In the genomic region with DNA sequence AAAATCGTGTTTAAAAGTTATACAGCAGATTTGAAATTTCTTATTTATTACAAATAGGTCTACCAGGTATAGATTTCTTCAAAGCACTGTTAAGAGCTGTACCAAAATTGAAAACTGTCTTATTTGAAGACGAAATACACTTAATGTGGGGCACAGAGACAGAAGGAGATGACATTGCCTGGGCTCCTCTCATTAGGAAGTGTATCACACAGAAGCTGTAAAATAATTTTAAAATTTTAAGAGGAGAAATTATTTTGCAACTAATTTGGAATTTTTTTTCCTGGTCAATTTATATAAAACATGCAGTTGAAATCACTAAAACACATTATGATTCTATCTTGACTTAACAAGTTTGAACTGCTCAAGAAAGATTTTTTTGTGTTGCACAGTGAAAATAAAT, we compare ENCODE assay signal across 18 cellular contexts.
DNase-seq lines count a peak whose midpoint lies in the region; TF ChIP-seq lines count a peak whose summit lies in the region.
"Had no signal": no experiment of that assay in that cellular context is flagged by ENCODE, and none has a peak within 500 bp of the region (broad histone marks: within the 10 kb centered on the region; RNA-seq: fewer than 3 reads in every experiment).

No MANE protein-coding gene starts in this region.

- H3K9me3 Mint-ChIP-seq in chondrocyte (ENCODE audit: low read depth): no peaks in the 10 kb centered on the region
- H3K9me3 Mint-ChIP-seq: CD8-positive, alpha-beta T cell had no signal

- no peak overlapping the region for H3K4me3 Mint-ChIP-seq in chondrocyte (ENCODE audit: unreplicated experiment)
- H3K4me3 Mint-ChIP-seq: B cell; CD4-positive, CD25-positive, alpha-beta regulatory T cell; CD8-positive, alpha-beta T cell had no signal

- no peaks in the 10 kb centered on the region for H4K20me1 ChIP-seq in Loucy (ENCODE audit: insufficient read depth, low read length, poor library complexity, severe bottlenecking)
- H4K20me1 ChIP-seq: BLaER1 had no signal

- H3K4me2 ChIP-seq in Loucy (ENCODE audit: low read depth, low read length, poor library complexity, severe bottlenecking): no peak overlapping the region
- H3K4me2 ChIP-seq: BLaER1 had no signal

- no peak overlapping the region for H3K27ac Mint-ChIP-seq in chondrocyte (ENCODE audit: unreplicated experiment)
- H3K27ac Mint-ChIP-seq: B cell; CD4-positive, CD25-positive, alpha-beta regulatory T cell; CD8-positive, alpha-beta T cell had no signal

- no peaks in the 10 kb centered on the region for H3F3A ChIP-seq in Loucy (ENCODE audit: low read depth)

- peak overlapping the region; percentile 8 for H3K27ac ChIP-seq in layer of hippocampus (ENCODE audit: low read depth, low read length)
- H3K27ac ChIP-seq in effector memory CD4-positive, alpha-beta T cell (ENCODE audit: insufficient read depth, low read length, poor library complexity, severe bottlenecking): no peak overlapping the region
- H3K27ac ChIP-seq: BLaER1, C4-2B had no signal

- no peaks in the 10 kb centered on the region for H3K36me3 Mint-ChIP-seq in chondrocyte (ENCODE audit: low read depth)
- H3K36me3 Mint-ChIP-seq: CD4-positive, CD25-positive, alpha-beta regulatory T cell; CD8-positive, alpha-beta T cell had no signal

- H3K4me1 ChIP-seq in Loucy (ENCODE audit: insufficient read depth, low read length, poor library complexity, severe bottlenecking): peaks cover 28% of the 10 kb centered on the region
- H3K4me1 ChIP-seq in effector memory CD4-positive, alpha-beta T cell (ENCODE audit: control insufficient read depth, insufficient read depth, low read length, poor library complexity, severe bottlenecking): no peaks in the 10 kb centered on the region
- H3K4me1 ChIP-seq: BLaER1, Caco-2 had no signal

- H3K9me2 ChIP-seq in Loucy (replicated peaks; ENCODE audit: low read depth, low read length): no peaks in the 10 kb centered on the region

- no peak overlapping the region for H3K9ac ChIP-seq in Loucy (ENCODE audit: low read depth, low read length, poor library complexity, severe bottlenecking)
- H3K9ac ChIP-seq: BLaER1 had no signal

- no peaks in the 10 kb centered on the region for H3K36me3 ChIP-seq in Loucy (ENCODE audit: insufficient read depth, low read length)
- H3K36me3 ChIP-seq in effector memory CD4-positive, alpha-beta T cell (ENCODE audit: control insufficient read depth, insufficient read depth, low read length): no peaks in the 10 kb centered on the region
- H3K36me3 ChIP-seq: BLaER1 had no signal

- H3K4me3 ChIP-seq in Loucy (ENCODE audit: low read length, poor library complexity, severe bottlenecking): no peak overlapping the region
- no peak overlapping the region for H3K4me3 ChIP-seq in effector memory CD4-positive, alpha-beta T cell (ENCODE audit: insufficient read depth, low read depth, low read length, poor library complexity, severe bottlenecking)
- H3K4me3 ChIP-seq: BLaER1 had no signal

- H3K79me2 ChIP-seq in Loucy (ENCODE audit: insufficient read depth, low read length): no peaks in the 10 kb centered on the region

- DNase-seq in cerebellar cortex (ENCODE audit: low spot score) (peak; percentile 64), AG08395 (ENCODE audit: low spot score) (no peak), chondrocyte (ENCODE audit: low spot score) (no peak)
- DNase-seq in stimulated activated CD4-positive, alpha-beta T cell treated with anti-CD3 and anti-CD28 coated beads, Interleukin-4, amount 100 ng/mL, for 4 hours: no peak
- no peak for DNase-seq in effector memory CD4-positive, alpha-beta T cell
- DNase-seq: Caco-2; CD4-positive, CD25-positive, alpha-beta regulatory T cell; CD8-positive, alpha-beta T cell; DMS153; DND-41; GF-D8; H7; HCEC 1CT had no signal

- H3K27me3 ChIP-seq in Loucy (ENCODE audit: insufficient read depth, low read length, poor library complexity, severe bottlenecking) (no peaks in the 10 kb centered on the region), layer of hippocampus (ENCODE audit: control insufficient read depth, insufficient read depth, low read length) (no peaks in the 10 kb centered on the region)
- H3K27me3 ChIP-seq in effector memory CD4-positive, alpha-beta T cell (replicated peaks; ENCODE audit: control insufficient read depth, insufficient read depth, low read length, poor library complexity, severe bottlenecking): no peaks in the 10 kb centered on the region
- H3K27me3 ChIP-seq: BLaER1 had no signal

- no peak for TF ChIP-seq CTCF in Loucy (conservative IDR thresholded peaks at IDR 0.05; ENCODE audit: low read length)
- TF ChIP-seq CTCF in chondrocyte (IDR thresholded peaks at IDR 0.05): no peak

- no peaks in the 10 kb centered on the region for H3K27me3 Mint-ChIP-seq in chondrocyte (ENCODE audit: low read depth)
- H3K27me3 Mint-ChIP-seq: B cell; CD4-positive, CD25-positive, alpha-beta regulatory T cell had no signal

- H3K4me1 Mint-ChIP-seq in chondrocyte (ENCODE audit: low read depth): peaks cover 6% of the 10 kb centered on the region
- H3K4me1 Mint-ChIP-seq: B cell had no signal

- no peaks in the 10 kb centered on the region for H3K9me3 ChIP-seq in Loucy (ENCODE audit: insufficient read depth, low read depth, low read length)
- H3K9me3 ChIP-seq in effector memory CD4-positive, alpha-beta T cell (ENCODE audit: control insufficient read depth, low read length): no peaks in the 10 kb centered on the region
- H3K9me3 ChIP-seq: BLaER1, Caco-2 had no signal

- H2AFZ ChIP-seq in Loucy (ENCODE audit: low read length): peak overlapping the region; percentile 66
